Comparison of ENCODE assay signal across 1 cellular context in genomic region chr7:44982535-44982923, GRCh38.
TF ChIP-seq lines count a peak whose summit lies in the region.

No MANE protein-coding gene starts in this region.

TF ChIP-seq in IMR-90, 13 proteins besides CTCF, POLR2A, EP300 and RAD21 (continued from another document):
- TF ChIP-seq ELK1 (IDR thresholded peaks at IDR 0.05; ENCODE audit: borderline replicate concordance, low read depth, low read length) (no peak), MAFK (IDR thresholded peaks at IDR 0.05; ENCODE audit: low read depth, low read length) (no peak)
